In genomic region chr10:112959207-112959838, GRCh38 we compare ENCODE assay signal across 12 cellular contexts. TPM values are rescaled to one million over a fixed set of nuclear protein-coding genes. Genes with fewer than 3 reads are reported as not detected.
DNase-seq lines count a peak whose midpoint lies in the region; ATAC-seq and TF ChIP-seq lines count a peak whose summit lies in the region.
"Had no signal": no experiment of that assay in that cellular context is flagged by ENCODE, and none has a peak within 500 bp of the region (broad histone marks: within the 10 kb centered on the region; RNA-seq: fewer than 3 reads in every experiment).

No MANE protein-coding gene starts in this region.

- ATAC-seq in Panc1 (peak; percentile 6; the same call in 1 of the 2 replicates), GM18868 (IDR thresholded peaks at IDR 0.05; ENCODE audit: unreplicated experiment) (no peak), aorta (ENCODE audit: low FRiP score) (no peak)
- ATAC-seq: activated CD8-positive, alpha-beta T cell treated with anti-CD3 and anti-CD28 coated beads for 36 hours; right cardiac atrium had no signal

- H3K4me1 ChIP-seq in Panc1 (ENCODE audit: control insufficient read depth, insufficient read depth, low read length) = peaks cover 96% of the 10 kb centered on the region
- H3K4me1 ChIP-seq in neural progenitor cell = peaks cover 90% of the 10 kb centered on the region
- H3K4me1 ChIP-seq in aorta (ENCODE audit: control insufficient read depth in 1 of 2, insufficient read depth in 2 of 2, low read length in 2 of 2) = peaks cover 2 to 6% of the 10 kb centered on the region in 2 donors
- no peaks in the 10 kb centered on the region for H3K4me1 ChIP-seq in CD8-positive, alpha-beta memory T cell (ENCODE audit: insufficient read depth, low read length)

- H3K9me3 ChIP-seq in Panc1 (ENCODE audit: control insufficient read depth, insufficient read depth, low read depth, low read length) (no peaks in the 10 kb centered on the region), neural progenitor cell (ENCODE audit: low read depth) (no peaks in the 10 kb centered on the region), aorta (ENCODE audit: control insufficient read depth, low read length) (no peaks in the 10 kb centered on the region)
- no peaks in the 10 kb centered on the region for H3K9me3 ChIP-seq in CD8-positive, alpha-beta memory T cell (ENCODE audit: low read length)
- H3K9me3 ChIP-seq: left ventricle myocardium inferior had no signal

- H3K9ac ChIP-seq in neural progenitor cell = no peak overlapping the region

- DNase-seq in EL (peak; percentile 75), Panc1 (ENCODE audit: low read depth, low spot score) (no peak), epithelial cell of prostate (ENCODE audit: low read depth, low spot score) (no peak), neural progenitor cell (ENCODE audit: low spot score) (peak; percentile 25), aorta (no peak)
- DNase-seq in CD8-positive, alpha-beta memory T cell = no peak
- DNase-seq in activated effector memory CD4-positive, alpha-beta T cell treated with anti-CD3 and anti-CD28 coated beads, Interleukin-2, amount 50 U/mL, for 16 hours = no peak
- DNase-seq: activated CD8-positive, alpha-beta T cell treated with anti-CD3 and anti-CD28 coated beads for 36 hours; KBM-7; left ventricle myocardium inferior; right cardiac atrium had no signal

- intact Hi-C loops in Panc1 (cut with micrococcal nuclease; ENCODE audit: unreplicated experiment) = loop anchor here (5.0 to 10.0 kb wide), 3 partner anchors 113 to 485 kb away; no protein-coding TSS in a partner anchor
- intact Hi-C loops in aorta (cut with DNase I) = loop anchor here (5.0 to 10.0 kb wide), 3 partner anchors 45 to 168 kb away; no protein-coding TSS in a partner anchor

- peaks cover 76% of the 10 kb centered on the region for H4K20me1 ChIP-seq in neural progenitor cell (ENCODE audit: low read depth)

- H3K79me2 ChIP-seq in neural progenitor cell (ENCODE audit: low read depth) = peaks cover 100% of the 10 kb centered on the region

- H3K4me3 ChIP-seq in Panc1 (ENCODE audit: low read depth in 2 of 2, low read length in 2 of 2) (peak overlapping the region; percentile 10 to 90; a peak in 2 of 4 replicates), neural progenitor cell (peak overlapping the region; percentile 13), aorta (ENCODE audit: low read length in 2 of 2) (no peak overlapping the region)
- no peak overlapping the region for H3K4me3 ChIP-seq in CD8-positive, alpha-beta memory T cell (ENCODE audit: low read length)
- H3K4me3 ChIP-seq: left ventricle myocardium inferior had no signal

- H3K4me1 Mint-ChIP-seq in neural progenitor cell = peaks cover 88% of the 10 kb centered on the region
- H3K4me1 Mint-ChIP-seq in CD8-positive, alpha-beta memory T cell = peaks cover 17 to 24% (median 19%) of the 10 kb centered on the region in 3 donors

- no peaks in the 10 kb centered on the region for H3K27me3 ChIP-seq in Panc1 (ENCODE audit: control insufficient read depth, insufficient read depth, low read length)
- no peaks in the 10 kb centered on the region for H3K27me3 ChIP-seq in neural progenitor cell
- no peaks in the 10 kb centered on the region for H3K27me3 ChIP-seq in aorta (ENCODE audit: control insufficient read depth in 1 of 2, insufficient read depth in 2 of 2, low read length in 1 of 2)
- H3K27me3 ChIP-seq in CD8-positive, alpha-beta memory T cell (ENCODE audit: insufficient read depth, low read length, poor library complexity, severe bottlenecking) = no peaks in the 10 kb centered on the region

- H3K4me3 Mint-ChIP-seq in neural progenitor cell = peak overlapping the region; percentile 76
- peak overlapping the region in 1 of 7 donors; percentile 7 for H3K4me3 Mint-ChIP-seq in CD8-positive, alpha-beta memory T cell
- H3K4me3 Mint-ChIP-seq: activated CD8-positive, alpha-beta T cell treated with anti-CD3 and anti-CD28 coated beads for 36 hours had no signal

- no peaks in the 10 kb centered on the region for H3K9me3 Mint-ChIP-seq in neural progenitor cell
- H3K9me3 Mint-ChIP-seq in CD8-positive, alpha-beta memory T cell = no peaks in the 10 kb centered on the region
- H3K9me3 Mint-ChIP-seq: activated CD8-positive, alpha-beta T cell treated with anti-CD3 and anti-CD28 coated beads for 36 hours had no signal

- H3F3A ChIP-seq in neural progenitor cell (ENCODE audit: low read depth) = peaks cover 54% of the 10 kb centered on the region

- BruUV-seq in Panc1 (replicated peaks; lab: Mats Ljungman, UMichigan) = no TSS peak

- H3K36me3 ChIP-seq in Panc1 (ENCODE audit: control insufficient read depth, insufficient read depth, low read length) = peaks cover 3% of the 10 kb centered on the region; the same call in 1 of the 2 replicates
- no peaks in the 10 kb centered on the region for H3K36me3 ChIP-seq in neural progenitor cell
- no peaks in the 10 kb centered on the region for H3K36me3 ChIP-seq in aorta (ENCODE audit: control insufficient read depth in 1 of 2, insufficient read depth in 2 of 2, low read length in 1 of 2)
- H3K36me3 ChIP-seq in CD8-positive, alpha-beta memory T cell (ENCODE audit: insufficient read depth, low read length) = no peaks in the 10 kb centered on the region
- H3K36me3 ChIP-seq: left ventricle myocardium inferior had no signal

- no peak overlapping the region for H2AFZ ChIP-seq in neural progenitor cell (replicated peaks)

- CTCF ChIA-PET in Panc1 (lab: Charles Lee) = interaction anchor here (0.6 kb wide), 2 partner anchors 23 to 103 kb away, joined by 3 to 4 read pairs; no protein-coding TSS in a partner anchor
- CTCF ChIA-PET in CD8-positive, alpha-beta memory T cell (lab: Charles Lee) = no interaction called here

- H3K36me3 Mint-ChIP-seq in neural progenitor cell = peaks cover 6% of the 10 kb centered on the region
- H3K36me3 Mint-ChIP-seq in CD8-positive, alpha-beta memory T cell = peaks cover 0 to 3% (median 0%) of the 10 kb centered on the region in 3 donors

- POLR2A ChIA-PET in Panc1 (lab: Charles Lee) = interaction anchor here (0.6 to 1.3 kb wide), 7 partner anchors 8 to 1444 kb away, joined by 3 to 6 read pairs (median 4); no protein-coding TSS in a partner anchor
- POLR2A ChIA-PET in CD8-positive, alpha-beta memory T cell (lab: Charles Lee) = interaction anchor here (0.6 kb wide), 1 partner anchor 22 kb away, joined by 3 read pairs; no protein-coding TSS in a partner anchor

- TF ChIP-seq CTCF in Panc1 (IDR thresholded peaks at IDR 0.05) (no peak), neural progenitor cell (IDR thresholded peaks at IDR 0.05) (no peak)

- 81 to 82% methylated on average over 6 of the region's 6 CpGs for WGBS in aorta, 2 donors

- H3K27ac Mint-ChIP-seq in neural progenitor cell = peak overlapping the region; percentile 8
- H3K27ac Mint-ChIP-seq in CD8-positive, alpha-beta memory T cell = no peak overlapping the region
- H3K27ac Mint-ChIP-seq: activated CD8-positive, alpha-beta T cell treated with anti-CD3 and anti-CD28 coated beads for 36 hours had no signal

- H3K27ac ChIP-seq in Panc1 (ENCODE audit: low read length) (peak overlapping the region; percentile 94), epithelial cell of prostate (peak overlapping the region; percentile 28), neural progenitor cell (no peak overlapping the region), aorta (ENCODE audit: low read depth in 1 of 2, low read length in 2 of 2) (peak overlapping the region in 1 of 2 donors; percentile 30)
- H3K27ac ChIP-seq in CD8-positive, alpha-beta memory T cell (ENCODE audit: low read depth, low read length) = no peak overlapping the region
- H3K27ac ChIP-seq: left ventricle myocardium inferior had no signal

- peaks cover 2% of the 10 kb centered on the region for H3K27me3 Mint-ChIP-seq in neural progenitor cell (ENCODE audit: insufficient read depth, low read depth)
- peaks cover 0 to 14% of the 10 kb centered on the region in 2 donors for H3K27me3 Mint-ChIP-seq in CD8-positive, alpha-beta memory T cell

- in situ Hi-C loops in Panc1 (cut with HindIII; ENCODE audit: low pct_unique_long_range_greater_than_20kb, low sequenced_read_pairs) = no loop called here

- peak overlapping the region; percentile 94 for H3K4me2 ChIP-seq in neural progenitor cell

RNA-seq across cellular contexts. Expression of gene TCF7L2, which starts 9.3 kb away (rescaled TPM):
- 45.2 TPM for total RNA-seq in Panc1 (2021; ENCODE audit: unreplicated experiment)
- polyA plus RNA-seq in Panc1 (2012; ENCODE audit: insufficient read length) = 78.7 TPM
- total RNA-seq in neural progenitor cell (ENCODE audit: low replicate concordance) = 11.0 and 12.3 TPM in 2 replicates
- total RNA-seq in aorta = 10 to 100 TPM; 45.1 to 57.8 TPM
- 10 to 100 TPM; 14.0 to 24.5 TPM for polyA plus RNA-seq in aorta
- total RNA-seq in CD8-positive, alpha-beta memory T cell = under 1 TPM; 0.81 to 0.89 TPM
- 1.8 TPM for polyA plus RNA-seq in CD8-positive, alpha-beta memory T cell

Comparison
In these comparisons a context has a peak if more than half of its experiments do, and no peak if none do; other contexts are left out.
1. DNase-seq: peak in EL (single experiment) and neural progenitor cell (single experiment); none in Panc1 (single experiment), epithelial cell of prostate (single experiment), aorta (0 of 2), CD8-positive, alpha-beta memory T cell (0 of 5) and activated effector memory CD4-positive, alpha-beta T cell treated with anti-CD3 and anti-CD28 coated beads, Interleukin-2, amount 50 U/mL, for 16 hours (single experiment).
2. H3K27ac ChIP-seq: peak in Panc1 (single experiment) and epithelial cell of prostate (single experiment); none in neural progenitor cell (single experiment) and CD8-positive, alpha-beta memory T cell (single experiment).
3. H3K4me3 ChIP-seq: peak in Panc1 (2 of 2) and neural progenitor cell (single experiment); none in aorta (0 of 2) and CD8-positive, alpha-beta memory T cell (single experiment).